ENCODE assay signal across 8 cellular contexts in the genomic region with DNA sequence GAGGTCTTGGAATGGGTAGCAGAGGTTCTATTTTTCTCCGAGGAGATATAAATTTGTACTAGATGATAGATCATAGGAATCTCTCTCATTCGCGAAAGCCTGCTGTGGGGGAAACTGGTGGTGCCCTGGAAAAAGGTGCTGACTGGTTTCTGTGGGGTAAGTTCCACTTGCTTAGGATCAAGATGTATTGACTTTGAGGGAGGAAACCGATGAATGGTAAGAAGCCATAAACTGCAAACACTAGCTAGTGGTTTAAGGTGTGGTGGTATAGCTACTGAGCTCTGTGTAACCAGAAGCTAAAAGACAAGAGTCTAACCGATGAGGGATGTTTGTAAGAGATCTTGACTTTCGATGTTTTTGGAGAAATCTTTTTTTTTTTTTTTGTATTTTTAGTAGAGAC.
DNase-seq lines count a peak whose midpoint lies in the region; ATAC-seq, FAIRE-seq and TF ChIP-seq lines count a peak whose summit lies in the region.

No MANE protein-coding gene starts in this region.

- FAIRE-seq in H54 (lab: Jason Lieb, UNC) = peak; percentile 74

- ATAC-seq in GM18520 (IDR thresholded peaks at IDR 0.05; ENCODE audit: unreplicated experiment) = no peak
- ATAC-seq in GM21619 (IDR thresholded peaks at IDR 0.05; ENCODE audit: unreplicated experiment) = no peak

- peak overlapping the region; percentile 63 to 96 (median 75) for H3K4me3 ChIP-seq in skin epidermis

- no peak for DNase-seq in H54 (ENCODE audit: insufficient read length, low spot score)
- peak; percentile 6 for DNase-seq in activated CD4-positive, alpha-beta T cell treated with anti-CD3 and anti-CD28 coated beads, Interleukin-2, amount 50 U/mL, for 1 hour
- DNase-seq in glomerular visceral epithelial cell (ENCODE audit: extremely low spot score) = peak; percentile 22
- no peak for DNase-seq in NCI-H146 (lab: John Stamatoyannopoulos, UW)

- TF ChIP-seq POLR2A in H54 (IDR thresholded peaks at IDR 0.05; ENCODE audit: low read depth, low read length) = no peak

- TF ChIP-seq CTCF in 22Rv1 (IDR thresholded peaks at IDR 0.05) = no peak

- peak overlapping the region; percentile 32; the same call in 1 of the 2 replicates for H3K27ac ChIP-seq in 22Rv1
- H3K27ac ChIP-seq in skin epidermis = peak overlapping the region in 18 of 21 experiments; percentile 54 to 84 (median 78)

Comparison
In these comparisons a context has a peak if more than half of its experiments do, and no peak if none do; other contexts are left out.
1. DNase-seq: peak in activated CD4-positive, alpha-beta T cell treated with anti-CD3 and anti-CD28 coated beads, Interleukin-2, amount 50 U/mL, for 1 hour (single experiment) and glomerular visceral epithelial cell (single experiment); none in H54 (single experiment) and NCI-H146 (single experiment).